ENCODE assay signal across 1 cellular context in the genomic region with DNA sequence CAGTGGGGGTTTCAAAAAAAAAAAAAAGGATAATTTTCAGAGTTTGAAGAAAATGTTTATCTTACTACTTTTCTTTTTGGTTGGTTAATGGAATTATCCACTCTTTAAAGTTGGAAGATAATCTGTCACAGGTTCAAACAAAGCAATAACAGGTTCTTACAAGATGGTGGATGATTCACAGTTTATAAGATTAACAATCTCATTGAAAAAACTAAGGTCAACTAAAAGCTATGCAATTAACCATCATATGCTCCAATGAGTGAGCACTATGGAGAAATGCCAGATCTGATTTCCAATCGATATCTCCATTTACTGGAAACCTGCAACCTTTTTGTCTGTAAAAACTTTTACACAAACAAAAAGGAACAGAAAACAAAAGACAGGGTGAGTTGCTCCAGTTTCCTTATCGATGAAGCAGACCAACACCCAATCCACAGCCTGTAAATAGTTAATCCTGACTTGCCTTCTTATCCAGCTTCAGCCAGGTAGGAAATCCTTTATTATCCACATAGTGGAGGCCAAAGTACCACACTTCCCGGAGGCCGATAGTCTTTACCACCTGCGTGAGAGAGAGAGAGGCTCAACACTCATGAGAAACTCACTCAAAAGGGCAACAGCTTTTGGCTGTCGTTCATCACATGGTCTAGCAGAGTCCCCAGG.
TF ChIP-seq lines count a peak whose summit lies in the region.

No MANE protein-coding gene starts in this region.

TF ChIP-seq in HepG2, 621 proteins besides CTCF, POLR2A, EP300 and RAD21:
- TF ChIP-seq SALL1 (CRISPR knock-in tag; IDR thresholded peaks at IDR 0.05), result no peak
- TF ChIP-seq, protein P1, sequence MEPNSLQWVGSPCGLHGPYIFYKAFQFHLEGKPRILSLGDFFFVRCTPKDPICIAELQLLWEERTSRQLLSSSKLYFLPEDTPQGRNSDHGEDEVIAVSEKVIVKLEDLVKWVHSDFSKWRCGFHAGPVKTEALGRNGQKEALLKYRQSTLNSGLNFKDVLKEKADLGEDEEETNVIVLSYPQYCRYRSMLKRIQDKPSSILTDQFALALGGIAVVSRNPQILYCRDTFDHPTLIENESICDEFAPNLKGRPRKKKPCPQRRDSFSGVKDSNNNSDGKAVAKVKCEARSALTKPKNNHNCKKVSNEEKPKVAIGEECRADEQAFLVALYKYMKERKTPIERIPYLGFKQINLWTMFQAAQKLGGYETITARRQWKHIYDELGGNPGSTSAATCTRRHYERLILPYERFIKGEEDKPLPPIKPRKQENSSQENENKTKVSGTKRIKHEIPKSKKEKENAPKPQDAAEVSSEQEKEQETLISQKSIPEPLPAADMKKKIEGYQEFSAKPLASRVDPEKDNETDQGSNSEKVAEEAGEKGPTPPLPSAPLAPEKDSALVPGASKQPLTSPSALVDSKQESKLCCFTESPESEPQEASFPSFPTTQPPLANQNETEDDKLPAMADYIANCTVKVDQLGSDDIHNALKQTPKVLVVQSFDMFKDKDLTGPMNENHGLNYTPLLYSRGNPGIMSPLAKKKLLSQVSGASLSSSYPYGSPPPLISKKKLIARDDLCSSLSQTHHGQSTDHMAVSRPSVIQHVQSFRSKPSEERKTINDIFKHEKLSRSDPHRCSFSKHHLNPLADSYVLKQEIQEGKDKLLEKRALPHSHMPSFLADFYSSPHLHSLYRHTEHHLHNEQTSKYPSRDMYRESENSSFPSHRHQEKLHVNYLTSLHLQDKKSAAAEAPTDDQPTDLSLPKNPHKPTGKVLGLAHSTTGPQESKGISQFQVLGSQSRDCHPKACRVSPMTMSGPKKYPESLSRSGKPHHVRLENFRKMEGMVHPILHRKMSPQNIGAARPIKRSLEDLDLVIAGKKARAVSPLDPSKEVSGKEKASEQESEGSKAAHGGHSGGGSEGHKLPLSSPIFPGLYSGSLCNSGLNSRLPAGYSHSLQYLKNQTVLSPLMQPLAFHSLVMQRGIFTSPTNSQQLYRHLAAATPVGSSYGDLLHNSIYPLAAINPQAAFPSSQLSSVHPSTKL (CRISPR knock-in tag; IDR thresholded peaks at IDR 0.05), result no peak
- TF ChIP-seq, protein P2, sequence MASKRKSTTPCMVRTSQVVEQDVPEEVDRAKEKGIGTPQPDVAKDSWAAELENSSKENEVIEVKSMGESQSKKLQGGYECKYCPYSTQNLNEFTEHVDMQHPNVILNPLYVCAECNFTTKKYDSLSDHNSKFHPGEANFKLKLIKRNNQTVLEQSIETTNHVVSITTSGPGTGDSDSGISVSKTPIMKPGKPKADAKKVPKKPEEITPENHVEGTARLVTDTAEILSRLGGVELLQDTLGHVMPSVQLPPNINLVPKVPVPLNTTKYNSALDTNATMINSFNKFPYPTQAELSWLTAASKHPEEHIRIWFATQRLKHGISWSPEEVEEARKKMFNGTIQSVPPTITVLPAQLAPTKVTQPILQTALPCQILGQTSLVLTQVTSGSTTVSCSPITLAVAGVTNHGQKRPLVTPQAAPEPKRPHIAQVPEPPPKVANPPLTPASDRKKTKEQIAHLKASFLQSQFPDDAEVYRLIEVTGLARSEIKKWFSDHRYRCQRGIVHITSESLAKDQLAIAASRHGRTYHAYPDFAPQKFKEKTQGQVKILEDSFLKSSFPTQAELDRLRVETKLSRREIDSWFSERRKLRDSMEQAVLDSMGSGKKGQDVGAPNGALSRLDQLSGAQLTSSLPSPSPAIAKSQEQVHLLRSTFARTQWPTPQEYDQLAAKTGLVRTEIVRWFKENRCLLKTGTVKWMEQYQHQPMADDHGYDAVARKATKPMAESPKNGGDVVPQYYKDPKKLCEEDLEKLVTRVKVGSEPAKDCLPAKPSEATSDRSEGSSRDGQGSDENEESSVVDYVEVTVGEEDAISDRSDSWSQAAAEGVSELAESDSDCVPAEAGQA (IDR thresholded peaks at IDR 0.05; ENCODE audit: low read depth), result no peak
- TF ChIP-seq, protein P2 (CRISPR knock-in tag; IDR thresholded peaks at IDR 0.05; ENCODE audit: borderline replicate concordance), result no peak
- no peak for TF ChIP-seq ZNF773 (CRISPR knock-in tag; IDR thresholded peaks at IDR 0.05; ENCODE audit: borderline replicate concordance)
- TF ChIP-seq ZBTB38 (CRISPR knock-in tag; IDR thresholded peaks at IDR 0.05), result no peak
